ENCODE assay signal across 20 cellular contexts in genomic region chr15:101426761-101427333, GRCh38.
"Had no signal": no experiment of that assay in that cellular context is flagged by ENCODE, and none has a peak within 500 bp of the region (broad histone marks: within the 10 kb centered on the region; RNA-seq: fewer than 3 reads in every experiment).

No MANE protein-coding gene starts in this region.

- H3K4me3 ChIP-seq: adrenal gland, testis had no signal

- ATAC-seq: activated CD8-positive, alpha-beta T cell treated with anti-CD3 and anti-CD28 coated beads for 36 hours; activated naive CD4-positive, alpha-beta T cell treated with anti-CD3 and anti-CD28 coated beads, Interleukin-2, amount 50 U/mL, for 72 hours; activated T-cell treated with anti-CD3 and anti-CD28 coated beads, Interleukin-2, amount 50 U/mL, for 72 hours; left ventricle myocardium superior; natural killer cell had no signal

- H3K36me3 Mint-ChIP-seq: natural killer cell, type B pancreatic cell had no signal

- H3K4me1 ChIP-seq: adrenal gland, testis had no signal

- H3K27me3 Mint-ChIP-seq: activated CD8-positive, alpha-beta T cell treated with anti-CD3 and anti-CD28 coated beads for 36 hours; type B pancreatic cell had no signal

- FAIRE-seq: bronchial epithelial cell, frontal cortex, keratinocyte had no signal

- H3K9ac ChIP-seq: SK-N-SH had no signal

- H3K4me1 Mint-ChIP-seq: activated CD4-positive, alpha-beta T cell treated with anti-CD3 and anti-CD28 coated beads, Interleukin-2, amount 10 ng/mL, durations not matched to agents 24 days and 14 days had no signal

- H3K4me3 Mint-ChIP-seq: activated CD4-positive, alpha-beta T cell treated with anti-CD3 and anti-CD28 coated beads, Interleukin-2, amount 10 ng/mL, durations not matched to agents 24 days and 14 days; activated CD8-positive, alpha-beta T cell treated with anti-CD3 and anti-CD28 coated beads for 36 hours; activated T-cell treated with anti-CD3 and anti-CD28 coated beads, Interleukin-2, amount 50 U/mL, for 72 hours; natural killer cell; stimulated activated naive CD8-positive, alpha-beta T cell treated with anti-CD3 and anti-CD28 coated beads, Interleukin-15, Interleukin-2, amounts not matched to agents 100 ng/mL and 50 ng/mL, for 24 hours; type B pancreatic cell had no signal

- H3K27ac Mint-ChIP-seq: activated CD4-positive, alpha-beta T cell treated with anti-CD3 and anti-CD28 coated beads, Interleukin-2, amount 10 ng/mL, durations not matched to agents 24 days and 14 days; activated CD8-positive, alpha-beta T cell treated with anti-CD3 and anti-CD28 coated beads for 36 hours; activated T-cell treated with anti-CD3 and anti-CD28 coated beads, Interleukin-2, amount 50 U/mL, for 72 hours; natural killer cell; stimulated activated naive CD8-positive, alpha-beta T cell treated with anti-CD3 and anti-CD28 coated beads, Interleukin-15, Interleukin-2, amounts not matched to agents 100 ng/mL and 50 ng/mL, for 24 hours; type B pancreatic cell had no signal

- H3K9me3 ChIP-seq: adrenal gland, SK-N-SH, testis had no signal

- H3K36me3 ChIP-seq: adrenal gland had no signal

- H3K27ac ChIP-seq: adrenal gland, testis had no signal

- H3K9me3 Mint-ChIP-seq: activated CD4-positive, alpha-beta T cell treated with anti-CD3 and anti-CD28 coated beads, Interleukin-2, amount 10 ng/mL, durations not matched to agents 24 days and 14 days; activated T-cell treated with anti-CD3 and anti-CD28 coated beads, Interleukin-2, amount 50 U/mL, for 72 hours; natural killer cell; type B pancreatic cell had no signal

- DNase-seq: activated CD4-positive, alpha-beta T cell treated with anti-CD3 and anti-CD28 coated beads, Interleukin-2, amount 10 ng/mL, durations not matched to agents 24 days and 14 days; activated CD8-positive, alpha-beta T cell treated with anti-CD3 and anti-CD28 coated beads for 36 hours; activated effector memory CD4-positive, alpha-beta T cell treated with anti-CD3 and anti-CD28 coated beads, Interleukin-2, amount 50 U/mL, for 16 hours; activated T-cell treated with anti-CD3 and anti-CD28 coated beads, Interleukin-2, amount 50 U/mL, for 72 hours; adrenal gland; cerebellar nuclear complex; cortex of kidney; left ventricle myocardium superior; natural killer cell; nucleus accumbens; SK-N-SH; T-helper 1 cell; T-helper 9 cell; testis had no signal

- H3K4me2 ChIP-seq: SK-N-SH had no signal

- H3K27me3 ChIP-seq: adrenal gland, testis had no signal
